Comparison of ENCODE assay signal across 7 cellular contexts in the genomic region with DNA sequence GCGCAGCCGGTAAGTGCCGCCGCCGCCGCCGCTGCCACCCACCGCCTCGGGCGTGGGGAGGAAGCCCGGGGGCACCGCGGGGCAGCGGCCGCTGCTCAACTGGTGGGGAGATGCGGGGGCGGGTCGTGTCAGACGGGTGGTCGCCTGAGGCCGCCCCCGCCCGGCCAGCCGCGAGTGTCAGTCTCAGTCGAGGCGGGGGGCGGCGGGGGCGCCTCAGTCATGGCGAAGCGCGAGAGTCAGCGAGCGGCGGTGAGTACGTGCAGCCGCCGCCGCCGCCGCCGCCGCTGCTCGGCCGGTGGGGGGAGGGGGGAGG.
DNase-seq lines count a peak whose midpoint lies in the region; ATAC-seq and TF ChIP-seq lines count a peak whose summit lies in the region.

No MANE protein-coding gene starts in this region.

- H3K4me3 ChIP-seq in cardiac fibroblast (replicated peaks in 1 of 2; ENCODE audit: low read depth in 2 of 2, low read length in 2 of 2) (peak overlapping the region; percentile 45 to 83), neural cell (ENCODE audit: low read length) (peak overlapping the region; percentile 89)

- DNase-seq in GM19240 (ENCODE audit: insufficient read length, low spot score) (peak; percentile 6), cardiac fibroblast (ENCODE audit: low read depth in 2 of 2) (no peak), NAMALWA (ENCODE audit: low spot score) (no peak)

- no peaks in the 10 kb centered on the region for H3K27me3 ChIP-seq in neural cell (ENCODE audit: insufficient read depth, low read depth, low read length)

- H3K4me2 ChIP-seq in neural cell (ENCODE audit: low read length), result no peak overlapping the region

- TF ChIP-seq EP300 in neural cell (conservative IDR thresholded peaks at IDR 0.05; ENCODE audit: poor library complexity, severe bottlenecking), result no peak

- no peak overlapping the region for H2AFZ ChIP-seq in neural cell (ENCODE audit: low read depth, low read length)

- peak overlapping the region; percentile 40 for H3K27ac ChIP-seq in neural cell (ENCODE audit: low read length)

- peaks cover 19% of the 10 kb centered on the region for H3K79me2 ChIP-seq in neural cell (replicated peaks; ENCODE audit: insufficient read depth, low read length)

- peak overlapping the region; percentile 81 for H3K9ac ChIP-seq in neural cell (ENCODE audit: low read length)

- no peaks in the 10 kb centered on the region for H3K9me3 ChIP-seq in neural cell (ENCODE audit: low read length)

- no peak for TF ChIP-seq RAD21 in neural cell (conservative IDR thresholded peaks at IDR 0.05)

- no peaks in the 10 kb centered on the region for H3K36me3 ChIP-seq in neural cell (ENCODE audit: insufficient read depth, low read length)

- H4K20me1 ChIP-seq in neural cell (ENCODE audit: insufficient read depth), result no peaks in the 10 kb centered on the region

- ATAC-seq in HG03280 (IDR thresholded peaks at IDR 0.05; ENCODE audit: unreplicated experiment) (peak; percentile 0), GM21447 (IDR thresholded peaks at IDR 0.05; ENCODE audit: unreplicated experiment) (no peak), GM18519 (IDR thresholded peaks at IDR 0.05; ENCODE audit: low FRiP score, unreplicated experiment) (no peak)

- TF ChIP-seq CTCF in cardiac fibroblast (IDR thresholded peaks at IDR 0.05; ENCODE audit: low read depth, low read length), result no peak
- TF ChIP-seq CTCF in neural cell (IDR thresholded peaks at IDR 0.05; ENCODE audit: poor library complexity, severe bottlenecking), result no peak

- no peaks in the 10 kb centered on the region for H3F3A ChIP-seq in neural cell (ENCODE audit: insufficient read depth, low read length, poor library complexity, severe bottlenecking)

- no peaks in the 10 kb centered on the region for H3K9me2 ChIP-seq in neural cell (ENCODE audit: insufficient read depth, low read length)

TF ChIP-seq in neural cell, 6 proteins besides CTCF, POLR2A, EP300 and RAD21:
- TF ChIP-seq TAF1 (IDR thresholded peaks at IDR 0.05; ENCODE audit: low read depth) (no peak), SMC3 (conservative IDR thresholded peaks at IDR 0.05; ENCODE audit: poor library complexity) (no peak), POLR2AphosphoS5 (IDR thresholded peaks at IDR 0.05) (no peak), EZH2 (IDR thresholded peaks at IDR 0.05; ENCODE audit: borderline replicate concordance, insufficient read depth, low read length, poor library complexity, severe bottlenecking) (no peak)
